8 cellular contexts compared by ENCODE assay signal in genomic region chr5:148912714-148913398, GRCh38.
DNase-seq lines count a peak whose midpoint lies in the region; ATAC-seq, FAIRE-seq and TF ChIP-seq lines count a peak whose summit lies in the region.

No MANE protein-coding gene starts in this region.

- H3K27ac ChIP-seq in K562 (ENCODE audit: extremely low read depth, low read depth, low read length) (no peak overlapping the region), keratinocyte (ENCODE audit: control insufficient read depth, insufficient read depth, low read length) (peak overlapping the region; percentile 99), vagina (peak overlapping the region; percentile 29), adrenal gland (no peak overlapping the region)

- H2AFZ ChIP-seq in K562 (ENCODE audit: low read depth, low read length) (no peak overlapping the region), keratinocyte (ENCODE audit: control insufficient read depth, low read length) (no peak overlapping the region)

- peak; percentile 47 for ATAC-seq in left ventricle myocardium superior
- no peak for ATAC-seq in Right ventricle myocardium superior (ENCODE audit: poor library complexity)
- ATAC-seq in K562 = peak; percentile 50; the same call in 2 of the 3 replicates
- ATAC-seq in GM19023 (IDR thresholded peaks at IDR 0.05; ENCODE audit: unreplicated experiment) = no peak

- in situ Hi-C loops in K562 (cut with MboI) = no loop called here

- CTCF ChIA-PET in K562 (lab: Yijun Ruan, JAX; ENCODE audit: low intra/inter-chr PET ratio) = no interaction called here

- TF ChIP-seq POLR2A in K562 (conservative IDR thresholded peaks at IDR 0.05) = no peak
- TF ChIP-seq POLR2A in vagina (IDR thresholded peaks at IDR 0.05) = no peak
- no peak for TF ChIP-seq POLR2A in adrenal gland (IDR thresholded peaks at IDR 0.05)

- no peak for FAIRE-seq in K562 (lab: Jason Lieb, UNC)
- peak; percentile 98 for FAIRE-seq in keratinocyte (lab: Jason Lieb, UNC)

- H3K9ac ChIP-seq in K562 (ENCODE audit: insufficient read depth in 1 of 2, low read depth in 2 of 2, low read length in 2 of 2) (no peak overlapping the region), keratinocyte (ENCODE audit: control insufficient read depth, extremely low read depth, insufficient read depth, low read length) (peak overlapping the region; percentile 85)

- H3K9me1 ChIP-seq in K562 (ENCODE audit: control insufficient read depth, insufficient read depth, low read length) (no peaks in the 10 kb centered on the region), keratinocyte (ENCODE audit: control insufficient read depth, extremely low read depth, insufficient read depth, low read length) (peaks cover 3% of the 10 kb centered on the region)

- no TSS peak for BruUV-seq in K562 (replicated peaks; lab: Mats Ljungman, UMichigan)

- dilution Hi-C loops in keratinocyte (cut with MboI; ENCODE audit: extremely low pct_ligation_motif_present, low sequenced_read_pairs) = no loop called here

- DNase-seq in left ventricle myocardium superior = no peak
- DNase-seq in Right ventricle myocardium superior = no peak
- DNase-seq in K562 (ENCODE audit: extremely low read depth in 1 of 4, low spot score in 3 of 4) = no peak
- peak; percentile 95 for DNase-seq in keratinocyte (ENCODE audit: low read depth, low spot score)
- no peak for DNase-seq in vagina (ENCODE audit: extremely low spot score in 2 of 2)
- no peak for DNase-seq in adrenal gland
- DNase-seq in activated CD4-positive, alpha-beta T cell treated with anti-CD3 and anti-CD28 coated beads for 1 hour = no peak

- peak; percentile 6 to 38; a peak in 2 of 4 replicates for TF ChIP-seq RAD21 in K562 (CRISPR knock-in tag; conservative IDR thresholded peaks at IDR 0.05 in 1 of 2, IDR thresholded peaks at IDR 0.05 in 1 of 2)

- TF ChIP-seq CTCF in K562 (IDR thresholded peaks at IDR 0.05 in 2 of 3, conservative IDR thresholded peaks at IDR 0.05 in 1 of 3; ENCODE audit: insufficient read depth in 2 of 3, low read depth in 1 of 3, low read length in 3 of 3) (peak in 1 of 3 experiments; percentile 27; a peak in 1 of 6 replicates), keratinocyte (optimal IDR thresholded peaks at IDR 0.05 in 1 of 3, IDR thresholded peaks at IDR 0.05 in 1 of 3, conservative IDR thresholded peaks at IDR 0.05 in 1 of 3; ENCODE audit: extremely low read depth in 1 of 3, insufficient read depth in 2 of 3, low read length in 3 of 3) (peak; percentile 50 to 58 (median 53)), vagina (IDR thresholded peaks at IDR 0.05) (peak in 1 of 3 experiments; percentile 22), adrenal gland (IDR thresholded peaks at IDR 0.05) (peak in 1 of 6 experiments; percentile 11)

- TF ChIP-seq EP300 in K562 (IDR thresholded peaks at IDR 0.05; ENCODE audit: low read length) = no peak

- 0% methylated on average over 9 of the region's 9 CpGs for WGBS in K562 (ENCODE audit: insufficient coverage, low coverage, missing lambda C conversion rate)
- WGBS in adrenal gland, 4 donors = 45 to 63% (median 54%) methylated on average over 8 to 9 of the region's 9 CpGs

- intact Hi-C loops in left ventricle myocardium superior (cut with micrococcal nuclease) = no loop called here
- intact Hi-C loops in Right ventricle myocardium superior (cut with DNase I) = no loop called here
- intact Hi-C loops in K562 (cut with micrococcal nuclease) = loop anchor here (1.0 to 10.0 kb wide), 2 partner anchors 40 to 82 kb away; no protein-coding TSS in a partner anchor
- intact Hi-C loops in vagina (cut with DNase I) = no loop called here
- intact Hi-C loops in adrenal gland (cut with DNase I) = no loop called here

- H3K4me3 ChIP-seq in K562 (no peak overlapping the region), keratinocyte (ENCODE audit: control insufficient read depth in 2 of 3, extremely low read depth in 1 of 3, insufficient read depth in 2 of 3, low read depth in 1 of 3, low read length in 3 of 3) (peak overlapping the region in 2 of 3 experiments; percentile 25 to 26), vagina (no peak overlapping the region), adrenal gland (no peak overlapping the region)

- H3K27me3 ChIP-seq in K562 (ENCODE audit: control insufficient read depth in 2 of 2, insufficient read depth in 2 of 2, low read length in 2 of 2) (peaks cover 8 to 11% of the 10 kb centered on the region in 2 experiments; a peak in 1 of 5 replicates), keratinocyte (ENCODE audit: control insufficient read depth, extremely low read depth, insufficient read depth, low read length) (no peaks in the 10 kb centered on the region), vagina (no peaks in the 10 kb centered on the region), adrenal gland (no peaks in the 10 kb centered on the region)

- H3K4me1 ChIP-seq in K562 (replicated peaks in 1 of 2; ENCODE audit: control insufficient read depth in 2 of 2, insufficient read depth in 2 of 2, low read length in 2 of 2) = peaks cover 0 to 6% of the 10 kb centered on the region in 2 experiments; a peak in 2 of 5 replicates
- peaks cover 80% of the 10 kb centered on the region for H3K4me1 ChIP-seq in keratinocyte (ENCODE audit: control insufficient read depth, extremely low read depth, insufficient read depth, low read length)
- peaks cover 26% of the 10 kb centered on the region for H3K4me1 ChIP-seq in vagina
- H3K4me1 ChIP-seq in adrenal gland (replicated peaks in 1 of 2) = no peaks in the 10 kb centered on the region

- H4K20me1 ChIP-seq in K562 (replicated peaks; ENCODE audit: control insufficient read depth, insufficient read depth, low read length) (no peaks in the 10 kb centered on the region), keratinocyte (ENCODE audit: control insufficient read depth, extremely low read depth, insufficient read depth, low read length) (no peaks in the 10 kb centered on the region)

- no peaks in the 10 kb centered on the region for H3K79me2 ChIP-seq in K562 (ENCODE audit: control insufficient read depth, insufficient read depth, low read length)
- no peaks in the 10 kb centered on the region for H3K79me2 ChIP-seq in keratinocyte (ENCODE audit: control insufficient read depth, insufficient read depth, low read length)

- H3K4me2 ChIP-seq in K562 (ENCODE audit: insufficient read depth, low read length) = no peak overlapping the region
- H3K4me2 ChIP-seq in keratinocyte (ENCODE audit: control insufficient read depth, extremely low read depth, insufficient read depth, low read depth, low read length) = peak overlapping the region; percentile 81

- H3K36me3 ChIP-seq in K562 (ENCODE audit: control insufficient read depth, insufficient read depth, low read length) = no peaks in the 10 kb centered on the region
- H3K36me3 ChIP-seq in keratinocyte (ENCODE audit: control insufficient read depth in 2 of 2, extremely low read depth in 1 of 2, insufficient read depth in 2 of 2, low read length in 2 of 2) = no peaks in the 10 kb centered on the region
- H3K36me3 ChIP-seq in vagina = no peaks in the 10 kb centered on the region
- H3K36me3 ChIP-seq in adrenal gland (replicated peaks in 1 of 2) = no peaks in the 10 kb centered on the region

- POLR2A ChIA-PET in K562 (lab: Yijun Ruan, JAX) = no interaction called here

- H3K9me3 ChIP-seq in K562 (replicated peaks; ENCODE audit: control insufficient read depth, insufficient read depth, low read depth, low read length) (no peaks in the 10 kb centered on the region), keratinocyte (ENCODE audit: control insufficient read depth, low read depth, low read length) (no peaks in the 10 kb centered on the region), vagina (no peaks in the 10 kb centered on the region), adrenal gland (replicated peaks in 1 of 3) (no peaks in the 10 kb centered on the region)

TF ChIP-seq in K562, 482 proteins besides CTCF, POLR2A, EP300 and RAD21 (continues in another document):
- TF ChIP-seq SMARCB1 (IDR thresholded peaks at IDR 0.05; ENCODE audit: insufficient read length, low read depth) (no peak), SAP30 (IDR thresholded peaks at IDR 0.05; ENCODE audit: borderline replicate concordance, insufficient read depth, low read depth, low read length, poor library complexity, severe bottlenecking) (no peak), MXD1 (CRISPR knock-in tag; IDR thresholded peaks at IDR 0.05; ENCODE audit: borderline replicate concordance, poor library complexity, severe bottlenecking) (no peak)

Comparison
In these comparisons a context has a peak if more than half of its experiments do, and no peak if none do; other contexts are left out.
1. ATAC-seq: peak in left ventricle myocardium superior (single experiment) and K562 (single experiment); none in Right ventricle myocardium superior (single experiment) and GM19023 (single experiment).
2. H3K27ac ChIP-seq: peak in keratinocyte (single experiment) and vagina (single experiment); none in K562 (single experiment) and adrenal gland (0 of 5).
3. H3K4me3 ChIP-seq: peak in keratinocyte (2 of 3); none in K562 (single experiment), vagina (0 of 2) and adrenal gland (0 of 4).